ENCODE assay signal across 1 cellular context in the genomic region with DNA sequence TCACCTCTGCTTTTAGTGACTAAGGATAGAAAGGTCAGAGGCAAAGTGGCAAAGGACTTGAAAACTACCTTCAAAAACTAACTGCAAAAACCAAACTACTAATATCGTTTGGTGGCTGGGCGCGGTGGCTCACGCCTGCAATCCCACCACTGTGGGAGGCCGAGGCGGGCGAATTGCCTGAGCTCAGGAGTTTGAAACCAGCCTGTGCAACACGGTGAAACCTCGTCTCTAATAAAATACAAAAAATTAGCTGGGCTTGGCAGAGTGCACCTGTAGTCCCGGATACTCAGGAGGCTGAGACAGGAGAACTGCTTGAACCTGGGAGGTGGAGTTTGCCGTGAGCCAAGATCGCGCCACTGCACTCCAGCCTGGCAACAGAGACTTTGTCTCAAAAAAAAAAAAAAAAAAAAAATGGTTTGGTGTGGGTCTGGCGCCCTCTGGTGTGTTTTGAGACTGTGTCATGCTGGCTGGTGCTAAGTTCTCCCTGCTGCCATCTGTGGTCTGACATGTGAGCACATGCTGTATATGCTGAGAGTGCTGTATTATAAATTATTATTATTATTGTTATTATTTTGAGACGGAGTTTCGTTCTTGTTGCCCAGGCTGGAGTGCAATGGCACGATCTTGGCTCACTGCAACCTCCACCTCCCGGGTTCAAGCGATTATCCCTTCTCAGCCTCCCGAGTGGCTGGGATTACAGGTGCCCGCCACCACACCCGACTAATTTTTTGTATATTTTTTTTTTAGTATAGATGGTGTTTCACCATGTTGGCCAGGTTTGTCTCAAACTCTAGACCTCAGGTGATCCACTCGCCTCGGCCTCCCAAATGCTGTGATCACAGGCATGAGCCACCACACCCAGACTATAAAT.
TF ChIP-seq lines count a peak whose summit lies in the region.

No MANE protein-coding gene starts in this region.

TF ChIP-seq in HepG2, 621 proteins besides CTCF, POLR2A, EP300 and RAD21 (continued from another document):
- TF ChIP-seq, protein P1, sequence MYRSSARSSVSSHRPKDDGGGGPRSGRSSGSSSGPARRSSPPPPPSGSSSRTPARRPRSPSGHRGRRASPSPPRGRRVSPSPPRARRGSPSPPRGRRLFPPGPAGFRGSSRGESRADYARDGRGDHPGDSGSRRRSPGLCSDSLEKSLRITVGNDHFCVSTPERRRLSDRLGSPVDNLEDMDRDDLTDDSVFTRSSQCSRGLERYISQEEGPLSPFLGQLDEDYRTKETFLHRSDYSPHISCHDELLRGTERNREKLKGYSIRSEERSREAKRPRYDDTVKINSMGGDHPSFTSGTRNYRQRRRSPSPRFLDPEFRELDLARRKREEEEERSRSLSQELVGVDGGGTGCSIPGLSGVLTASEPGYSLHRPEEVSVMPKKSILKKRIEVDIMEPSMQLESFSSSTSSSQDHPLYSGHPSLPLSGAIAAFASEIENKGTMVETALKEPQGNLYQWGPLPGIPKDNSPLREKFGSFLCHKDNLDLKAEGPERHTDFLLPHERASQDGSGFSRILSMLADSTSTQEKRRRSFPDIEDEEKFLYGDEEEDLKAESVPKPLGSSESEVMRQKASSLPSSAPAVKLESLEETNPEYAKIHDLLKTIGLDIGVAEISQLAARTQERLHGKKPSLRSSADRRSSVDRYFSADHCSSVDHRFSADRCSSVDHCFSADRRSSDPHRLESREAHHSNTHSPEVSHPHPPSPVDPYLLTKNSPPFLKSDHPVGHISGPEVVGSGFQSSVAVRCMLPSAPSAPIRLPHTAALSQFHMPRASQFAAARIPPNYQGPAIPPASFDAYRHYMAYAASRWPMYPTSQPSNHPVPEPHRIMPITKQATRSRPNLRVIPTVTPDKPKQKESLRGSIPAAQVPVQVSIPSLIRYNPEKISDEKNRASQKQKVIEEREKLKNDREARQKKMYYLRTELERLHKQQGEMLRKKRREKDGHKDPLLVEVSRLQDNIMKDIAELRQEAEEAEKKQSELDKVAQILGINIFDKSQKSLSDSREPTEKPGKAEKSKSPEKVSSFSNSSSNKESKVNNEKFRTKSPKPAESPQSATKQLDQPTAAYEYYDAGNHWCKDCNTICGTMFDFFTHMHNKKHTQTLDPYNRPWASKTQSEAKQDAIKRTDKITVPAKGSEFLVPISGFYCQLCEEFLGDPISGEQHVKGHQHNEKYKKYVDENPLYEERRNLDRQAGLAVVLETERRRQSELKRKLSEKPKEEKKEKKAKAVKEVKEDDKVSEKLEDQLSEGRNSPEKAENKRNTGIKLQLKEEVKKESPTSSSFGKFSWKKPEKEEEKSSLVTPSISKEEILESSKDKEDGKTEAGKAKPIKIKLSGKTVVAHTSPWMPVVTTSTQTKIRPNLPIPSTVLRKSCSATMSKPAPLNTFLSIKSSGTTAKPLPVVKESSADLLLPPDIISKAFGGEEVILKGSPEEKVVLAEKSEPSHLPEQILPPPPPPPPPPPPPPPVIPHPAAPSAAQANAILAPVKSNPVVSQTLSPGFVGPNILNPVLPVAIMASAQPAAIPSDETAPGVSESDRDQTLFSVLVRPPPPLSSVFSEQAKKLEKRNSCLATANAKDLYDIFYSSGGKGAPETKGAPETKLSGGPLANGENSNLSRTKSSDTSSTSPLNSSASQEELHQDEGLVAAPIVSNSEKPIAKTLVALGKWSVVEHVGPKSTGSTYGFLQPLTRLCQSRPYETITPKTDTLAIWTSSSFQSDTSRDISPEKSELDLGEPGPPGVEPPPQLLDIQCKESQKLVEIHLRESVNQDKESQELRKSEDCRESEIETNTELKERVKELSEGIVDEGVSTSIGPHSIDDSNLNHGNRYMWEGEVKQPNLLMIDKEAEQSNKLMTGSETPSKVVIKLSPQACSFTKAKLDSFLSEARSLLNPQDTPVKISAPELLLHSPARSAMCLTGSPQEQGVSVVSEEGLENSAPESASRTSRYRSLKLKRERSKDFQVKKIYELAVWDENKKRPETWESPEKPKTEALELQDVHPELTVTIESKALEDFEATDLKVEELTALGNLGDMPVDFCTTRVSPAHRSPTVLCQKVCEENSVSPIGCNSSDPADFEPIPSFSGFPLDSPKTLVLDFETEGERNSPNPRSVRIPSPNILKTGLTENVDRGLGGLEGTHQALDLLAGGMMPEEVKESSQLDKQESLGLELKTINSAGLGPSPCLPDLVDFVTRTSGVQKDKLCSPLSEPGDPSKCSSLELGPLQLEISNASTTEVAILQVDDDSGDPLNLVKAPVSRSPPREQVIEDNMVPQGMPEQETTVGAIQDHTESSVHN (CRISPR knock-in tag; IDR thresholded peaks at IDR 0.05) = no peak
- TF ChIP-seq, protein P2, sequence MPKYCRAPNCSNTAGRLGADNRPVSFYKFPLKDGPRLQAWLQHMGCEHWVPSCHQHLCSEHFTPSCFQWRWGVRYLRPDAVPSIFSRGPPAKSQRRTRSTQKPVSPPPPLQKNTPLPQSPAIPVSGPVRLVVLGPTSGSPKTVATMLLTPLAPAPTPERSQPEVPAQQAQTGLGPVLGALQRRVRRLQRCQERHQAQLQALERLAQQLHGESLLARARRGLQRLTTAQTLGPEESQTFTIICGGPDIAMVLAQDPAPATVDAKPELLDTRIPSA (CRISPR knock-in tag; IDR thresholded peaks at IDR 0.05; ENCODE audit: borderline replicate concordance) = no peak
- TF ChIP-seq ZZZ3 (CRISPR knock-in tag; IDR thresholded peaks at IDR 0.05; ENCODE audit: borderline replicate concordance) (no peak), ZNF3 (CRISPR knock-in tag; IDR thresholded peaks at IDR 0.05) (no peak), NAIF1 (CRISPR knock-in tag; IDR thresholded peaks at IDR 0.05; ENCODE audit: borderline replicate concordance) (no peak), ZNF569 (CRISPR knock-in tag; IDR thresholded peaks at IDR 0.05; ENCODE audit: borderline replicate concordance) (no peak), KDM5B (CRISPR knock-in tag; IDR thresholded peaks at IDR 0.05; ENCODE audit: borderline replicate concordance) (no peak), NFIC (IDR thresholded peaks at IDR 0.05; ENCODE audit: low read length) (no peak), ZSCAN12 (CRISPR knock-in tag; IDR thresholded peaks at IDR 0.05) (no peak), MAFF (IDR thresholded peaks at IDR 0.05; ENCODE audit: low read depth, low read length) (0 out of 2 replicates have a peak, but pooled peaks have one; percentile 5), NFKB2 (CRISPR knock-in tag; IDR thresholded peaks at IDR 0.05; ENCODE audit: borderline replicate concordance) (no peak), RFX5 (IDR thresholded peaks at IDR 0.05; ENCODE audit: low read depth, low read length) (0 out of 2 replicates have a peak, but pooled peaks have one; percentile 36), SMC3 (IDR thresholded peaks at IDR 0.05; ENCODE audit: low read length) (peak; percentile 82), ZNF749 (CRISPR knock-in tag; IDR thresholded peaks at IDR 0.05; ENCODE audit: borderline replicate concordance) (no peak)
- TF ChIP-seq, protein P3, sequence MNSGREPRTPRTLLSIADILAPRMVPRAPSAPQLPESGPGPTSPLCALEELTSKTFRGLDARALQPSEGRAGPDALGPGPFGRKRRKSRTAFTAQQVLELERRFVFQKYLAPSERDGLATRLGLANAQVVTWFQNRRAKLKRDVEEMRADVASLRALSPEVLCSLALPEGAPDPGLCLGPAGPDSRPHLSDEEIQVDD (CRISPR knock-in tag; IDR thresholded peaks at IDR 0.05; ENCODE audit: borderline replicate concordance) = no peak
- TF ChIP-seq, protein P4, sequence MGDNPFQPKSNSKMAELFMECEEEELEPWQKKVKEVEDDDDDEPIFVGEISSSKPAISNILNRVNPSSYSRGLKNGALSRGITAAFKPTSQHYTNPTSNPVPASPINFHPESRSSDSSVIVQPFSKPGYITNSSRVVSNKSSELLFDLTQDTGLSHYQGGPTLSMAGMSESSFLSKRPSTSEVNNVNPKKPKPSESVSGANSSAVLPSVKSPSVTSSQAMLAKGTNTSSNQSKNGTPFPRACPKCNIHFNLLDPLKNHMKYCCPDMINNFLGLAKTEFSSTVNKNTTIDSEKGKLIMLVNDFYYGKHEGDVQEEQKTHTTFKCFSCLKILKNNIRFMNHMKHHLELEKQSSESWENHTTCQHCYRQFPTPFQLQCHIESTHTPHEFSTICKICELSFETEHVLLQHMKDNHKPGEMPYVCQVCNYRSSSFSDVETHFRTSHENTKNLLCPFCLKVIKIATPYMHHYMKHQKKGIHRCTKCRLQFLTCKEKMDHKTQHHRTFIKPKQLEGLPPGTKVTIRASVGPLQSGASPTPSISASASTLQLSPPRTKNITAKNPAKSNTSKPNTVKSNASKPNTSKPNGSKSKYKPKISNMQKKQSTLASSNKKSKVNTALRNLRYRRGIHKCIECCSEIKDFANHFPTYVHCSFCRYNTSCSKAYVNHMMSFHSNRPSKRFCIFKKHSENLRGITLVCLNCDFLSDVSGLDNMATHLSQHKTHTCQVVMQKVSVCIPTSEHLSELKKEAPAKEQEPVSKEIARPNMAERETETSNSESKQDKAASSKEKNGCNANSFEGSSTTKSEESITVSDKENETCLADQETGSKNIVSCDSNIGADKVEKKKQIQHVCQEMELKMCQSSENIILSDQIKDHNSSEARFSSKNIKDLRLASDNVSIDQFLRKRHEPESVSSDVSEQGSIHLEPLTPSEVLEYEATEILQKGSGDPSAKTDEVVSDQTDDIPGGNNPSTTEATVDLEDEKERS (CRISPR knock-in tag; IDR thresholded peaks at IDR 0.05) = no peak
- TF ChIP-seq, protein P5, sequence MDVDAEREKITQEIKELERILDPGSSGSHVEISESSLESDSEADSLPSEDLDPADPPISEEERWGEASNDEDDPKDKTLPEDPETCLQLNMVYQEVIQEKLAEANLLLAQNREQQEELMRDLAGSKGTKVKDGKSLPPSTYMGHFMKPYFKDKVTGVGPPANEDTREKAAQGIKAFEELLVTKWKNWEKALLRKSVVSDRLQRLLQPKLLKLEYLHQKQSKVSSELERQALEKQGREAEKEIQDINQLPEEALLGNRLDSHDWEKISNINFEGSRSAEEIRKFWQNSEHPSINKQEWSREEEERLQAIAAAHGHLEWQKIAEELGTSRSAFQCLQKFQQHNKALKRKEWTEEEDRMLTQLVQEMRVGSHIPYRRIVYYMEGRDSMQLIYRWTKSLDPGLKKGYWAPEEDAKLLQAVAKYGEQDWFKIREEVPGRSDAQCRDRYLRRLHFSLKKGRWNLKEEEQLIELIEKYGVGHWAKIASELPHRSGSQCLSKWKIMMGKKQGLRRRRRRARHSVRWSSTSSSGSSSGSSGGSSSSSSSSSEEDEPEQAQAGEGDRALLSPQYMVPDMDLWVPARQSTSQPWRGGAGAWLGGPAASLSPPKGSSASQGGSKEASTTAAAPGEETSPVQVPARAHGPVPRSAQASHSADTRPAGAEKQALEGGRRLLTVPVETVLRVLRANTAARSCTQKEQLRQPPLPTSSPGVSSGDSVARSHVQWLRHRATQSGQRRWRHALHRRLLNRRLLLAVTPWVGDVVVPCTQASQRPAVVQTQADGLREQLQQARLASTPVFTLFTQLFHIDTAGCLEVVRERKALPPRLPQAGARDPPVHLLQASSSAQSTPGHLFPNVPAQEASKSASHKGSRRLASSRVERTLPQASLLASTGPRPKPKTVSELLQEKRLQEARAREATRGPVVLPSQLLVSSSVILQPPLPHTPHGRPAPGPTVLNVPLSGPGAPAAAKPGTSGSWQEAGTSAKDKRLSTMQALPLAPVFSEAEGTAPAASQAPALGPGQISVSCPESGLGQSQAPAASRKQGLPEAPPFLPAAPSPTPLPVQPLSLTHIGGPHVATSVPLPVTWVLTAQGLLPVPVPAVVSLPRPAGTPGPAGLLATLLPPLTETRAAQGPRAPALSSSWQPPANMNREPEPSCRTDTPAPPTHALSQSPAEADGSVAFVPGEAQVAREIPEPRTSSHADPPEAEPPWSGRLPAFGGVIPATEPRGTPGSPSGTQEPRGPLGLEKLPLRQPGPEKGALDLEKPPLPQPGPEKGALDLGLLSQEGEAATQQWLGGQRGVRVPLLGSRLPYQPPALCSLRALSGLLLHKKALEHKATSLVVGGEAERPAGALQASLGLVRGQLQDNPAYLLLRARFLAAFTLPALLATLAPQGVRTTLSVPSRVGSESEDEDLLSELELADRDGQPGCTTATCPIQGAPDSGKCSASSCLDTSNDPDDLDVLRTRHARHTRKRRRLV (CRISPR knock-in tag; IDR thresholded peaks at IDR 0.05) = no peak
- TF ChIP-seq, protein P6, sequence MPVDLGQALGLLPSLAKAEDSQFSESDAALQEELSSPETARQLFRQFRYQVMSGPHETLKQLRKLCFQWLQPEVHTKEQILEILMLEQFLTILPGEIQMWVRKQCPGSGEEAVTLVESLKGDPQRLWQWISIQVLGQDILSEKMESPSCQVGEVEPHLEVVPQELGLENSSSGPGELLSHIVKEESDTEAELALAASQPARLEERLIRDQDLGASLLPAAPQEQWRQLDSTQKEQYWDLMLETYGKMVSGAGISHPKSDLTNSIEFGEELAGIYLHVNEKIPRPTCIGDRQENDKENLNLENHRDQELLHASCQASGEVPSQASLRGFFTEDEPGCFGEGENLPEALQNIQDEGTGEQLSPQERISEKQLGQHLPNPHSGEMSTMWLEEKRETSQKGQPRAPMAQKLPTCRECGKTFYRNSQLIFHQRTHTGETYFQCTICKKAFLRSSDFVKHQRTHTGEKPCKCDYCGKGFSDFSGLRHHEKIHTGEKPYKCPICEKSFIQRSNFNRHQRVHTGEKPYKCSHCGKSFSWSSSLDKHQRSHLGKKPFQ (CRISPR knock-in tag; IDR thresholded peaks at IDR 0.05; ENCODE audit: insufficient replicate concordance) = no peak
- TF ChIP-seq, protein P7, sequence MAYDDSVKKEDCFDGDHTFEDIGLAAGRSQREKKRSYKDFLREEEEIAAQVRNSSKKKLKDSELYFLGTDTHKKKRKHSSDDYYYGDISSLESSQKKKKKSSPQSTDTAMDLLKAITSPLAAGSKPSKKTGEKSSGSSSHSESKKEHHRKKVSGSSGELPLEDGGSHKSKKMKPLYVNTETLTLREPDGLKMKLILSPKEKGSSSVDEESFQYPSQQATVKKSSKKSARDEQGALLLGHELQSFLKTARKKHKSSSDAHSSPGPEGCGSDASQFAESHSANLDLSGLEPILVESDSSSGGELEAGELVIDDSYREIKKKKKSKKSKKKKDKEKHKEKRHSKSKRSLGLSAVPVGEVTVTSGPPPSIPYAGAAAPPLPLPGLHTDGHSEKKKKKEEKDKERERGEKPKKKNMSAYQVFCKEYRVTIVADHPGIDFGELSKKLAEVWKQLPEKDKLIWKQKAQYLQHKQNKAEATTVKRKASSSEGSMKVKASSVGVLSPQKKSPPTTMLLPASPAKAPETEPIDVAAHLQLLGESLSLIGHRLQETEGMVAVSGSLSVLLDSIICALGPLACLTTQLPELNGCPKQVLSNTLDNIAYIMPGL (CRISPR knock-in tag; IDR thresholded peaks at IDR 0.05; ENCODE audit: borderline replicate concordance in 1 of 2, low read depth in 1 of 2) = peak in 1 of 2 experiments; percentile 26; a peak in 1 of 4 replicates
